Comparison of ENCODE assay signal across 9 cellular contexts in the genomic region with DNA sequence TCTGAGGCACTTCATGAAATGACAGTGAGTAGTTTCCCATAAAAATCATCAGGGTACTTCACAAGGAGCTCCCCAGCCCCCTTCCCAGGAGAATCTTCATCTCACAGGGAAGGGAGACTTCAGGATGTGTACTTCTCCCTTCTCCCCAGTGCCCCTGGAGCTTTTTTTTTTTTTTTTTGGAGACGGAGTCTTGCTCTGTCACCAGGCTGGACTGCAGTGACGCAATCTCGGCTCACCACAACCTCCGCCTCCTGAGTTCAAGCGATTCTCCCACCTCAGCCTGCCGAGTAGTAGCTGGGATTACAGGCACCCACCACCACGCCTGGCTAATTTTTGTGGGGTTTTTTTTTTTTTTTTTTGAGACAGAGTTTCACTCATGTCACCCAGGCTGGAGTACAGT. TPM values are rescaled to one million over a fixed set of nuclear protein-coding genes. Genes with fewer than 3 reads are reported as not detected.
DNase-seq lines count a peak whose midpoint lies in the region; ATAC-seq and TF ChIP-seq lines count a peak whose summit lies in the region.
"Had no signal": no experiment of that assay in that cellular context is flagged by ENCODE, and none has a peak within 500 bp of the region (broad histone marks: within the 10 kb centered on the region; RNA-seq: fewer than 3 reads in every experiment).

No MANE protein-coding gene starts in this region.

- H3K4me1 ChIP-seq in CD4-positive, CD25-positive, alpha-beta regulatory T cell (ENCODE audit: control insufficient read depth, insufficient read depth, low read length, poor library complexity, severe bottlenecking) = peaks cover 23% of the 10 kb centered on the region
- peaks cover 34% of the 10 kb centered on the region for H3K4me1 ChIP-seq in mammary epithelial cell (ENCODE audit: insufficient read depth, low read length)
- peaks cover 12 to 15% of the 10 kb centered on the region in 2 donors for H3K4me1 ChIP-seq in naive thymus-derived CD4-positive, alpha-beta T cell (ENCODE audit: control insufficient read depth in 2 of 2, insufficient read depth in 2 of 2, low read length in 2 of 2)

- TF ChIP-seq POLR2A in NB4 (IDR thresholded peaks at IDR 0.05; ENCODE audit: extremely low read depth, insufficient read length) = no peak

- dilution Hi-C loops in mammary epithelial cell (cut with HindIII; ENCODE audit: low sequenced_read_pairs) = no loop called here

- WGBS in mammary epithelial cell (ENCODE audit: low coverage, missing lambda C conversion rate) = no CpG with 5 or more reads among the region's 7 CpGs

- no peaks in the 10 kb centered on the region for H3K9me3 ChIP-seq in CD4-positive, CD25-positive, alpha-beta regulatory T cell (ENCODE audit: control insufficient read depth in 2 of 2, low read length in 2 of 2)
- H3K9me3 ChIP-seq in mammary epithelial cell (replicated peaks; ENCODE audit: insufficient read depth, low read length) = no peaks in the 10 kb centered on the region
- H3K9me3 ChIP-seq in naive thymus-derived CD4-positive, alpha-beta T cell (ENCODE audit: control insufficient read depth in 2 of 3, low read length in 3 of 3) = no peaks in the 10 kb centered on the region

- H3K36me3 ChIP-seq in CD4-positive, CD25-positive, alpha-beta regulatory T cell (ENCODE audit: control insufficient read depth, insufficient read depth, low read length) = no peaks in the 10 kb centered on the region
- no peaks in the 10 kb centered on the region for H3K36me3 ChIP-seq in mammary epithelial cell (ENCODE audit: insufficient read depth, low read length)
- no peaks in the 10 kb centered on the region for H3K36me3 ChIP-seq in naive thymus-derived CD4-positive, alpha-beta T cell (ENCODE audit: control insufficient read depth in 2 of 3, insufficient read depth in 3 of 3, low read length in 3 of 3)

- H3K27ac Mint-ChIP-seq in CD4-positive, CD25-positive, alpha-beta regulatory T cell = peak overlapping the region in 2 of 3 donors; percentile 26 to 89
- H3K27ac Mint-ChIP-seq in naive thymus-derived CD4-positive, alpha-beta T cell = peak overlapping the region in 6 of 9 donors; percentile 65 to 97 (median 94)

- peaks cover 8% of the 10 kb centered on the region for H3K36me3 Mint-ChIP-seq in CD4-positive, CD25-positive, alpha-beta regulatory T cell
- H3K36me3 Mint-ChIP-seq in naive thymus-derived CD4-positive, alpha-beta T cell = peaks cover 0 to 4% (median 3%) of the 10 kb centered on the region in 5 donors

- no peak overlapping the region for H3K9ac ChIP-seq in mammary epithelial cell (ENCODE audit: insufficient read depth, low read length)

- BruUV-seq in mammary epithelial cell (replicated peaks; lab: Mats Ljungman, UMichigan) = no TSS peak

- in situ Hi-C loops in mammary epithelial cell (cut with MboI; ENCODE audit: low sequenced_read_pairs in 2 of 2) = loop anchor here in 1 of 2 donors (25.0 kb wide), 1 partner anchor 143 kb away; no protein-coding TSS in a partner anchor

- no peak overlapping the region for H3K4me3 Mint-ChIP-seq in CD4-positive, CD25-positive, alpha-beta regulatory T cell
- H3K4me3 Mint-ChIP-seq in naive thymus-derived CD4-positive, alpha-beta T cell = no peak overlapping the region

- H3K79me2 ChIP-seq in mammary epithelial cell (ENCODE audit: insufficient read depth, low read length) = peaks cover 98% of the 10 kb centered on the region

- no peak overlapping the region for H3K27ac ChIP-seq in CD4-positive, CD25-positive, alpha-beta regulatory T cell (ENCODE audit: insufficient read depth, low read length, poor library complexity, severe bottlenecking)
- H3K27ac ChIP-seq in mammary epithelial cell (ENCODE audit: insufficient read depth, low read depth, low read length) = peak overlapping the region; percentile 47
- no peak overlapping the region for H3K27ac ChIP-seq in naive thymus-derived CD4-positive, alpha-beta T cell (ENCODE audit: low read depth, low read length)

- no peak for DNase-seq in CD4-positive, CD25-positive, alpha-beta regulatory T cell
- peak; percentile 88 for DNase-seq in NB4 (ENCODE audit: low read depth)
- DNase-seq in mammary epithelial cell = peak; percentile 76
- no peak for DNase-seq in naive thymus-derived CD4-positive, alpha-beta T cell
- no peak for DNase-seq in HEK293T (ENCODE audit: extremely low spot score)
- DNase-seq in NCI-H526 treated with DMSO at 0.1 percent for 48 hours (lab: John Stamatoyannopoulos, UW) = no peak
- DNase-seq: activated CD4-positive, alpha-beta T cell treated with anti-CD3 and anti-CD28 coated beads for 4 hours had no signal

- H3K9me3 Mint-ChIP-seq in CD4-positive, CD25-positive, alpha-beta regulatory T cell = no peaks in the 10 kb centered on the region
- H3K9me3 Mint-ChIP-seq in naive thymus-derived CD4-positive, alpha-beta T cell = no peaks in the 10 kb centered on the region

- TF ChIP-seq CTCF in NB4 (IDR thresholded peaks at IDR 0.05; ENCODE audit: low read depth, low read length) (no peak), mammary epithelial cell (conservative IDR thresholded peaks at IDR 0.05 in 1 of 2, IDR thresholded peaks at IDR 0.05 in 1 of 2; ENCODE audit: extremely low read depth in 1 of 2, insufficient read depth in 1 of 2, low read depth in 1 of 2, low read length in 2 of 2) (no peak)

- no peak overlapping the region for H2AFZ ChIP-seq in mammary epithelial cell (ENCODE audit: low read depth, low read length)

- no peaks in the 10 kb centered on the region for H4K20me1 ChIP-seq in mammary epithelial cell (ENCODE audit: insufficient read depth, low read length)

- CTCF ChIA-PET in mammary epithelial cell (lab: Charles Lee; ENCODE audit: low non-redundant PET) = interaction anchor here (0.6 to 1.4 kb wide), 2 partner anchors 8 to 10 kb away, joined by 4 to 7 read pairs; no protein-coding TSS in a partner anchor
- CTCF ChIA-PET in naive thymus-derived CD4-positive, alpha-beta T cell (lab: Charles Lee) = interaction anchor here (0.8 to 5.1 kb wide), 2 partner anchors 9 to 112 kb away, joined by 3 to 35 read pairs; a partner anchor contains a TSS
- CTCF ChIA-PET in HEK293T (lab: Yijun Ruan, JAX) = interaction anchor here (0.8 to 2.1 kb wide), 4 partner anchors 8 to 153 kb away, joined by 3 to 15 read pairs (median 5); no protein-coding TSS in a partner anchor

- no peak overlapping the region for H3K4me3 ChIP-seq in CD4-positive, CD25-positive, alpha-beta regulatory T cell (ENCODE audit: low read depth, low read length)
- H3K4me3 ChIP-seq in NB4 (ENCODE audit: low read depth, low read length) (no peak overlapping the region), mammary epithelial cell (replicated peaks in 1 of 3; ENCODE audit: insufficient read depth in 1 of 3, low read depth in 2 of 3, low read length in 3 of 3) (no peak overlapping the region)
- H3K4me3 ChIP-seq in naive thymus-derived CD4-positive, alpha-beta T cell (ENCODE audit: low read length) = no peak overlapping the region

- peak overlapping the region; percentile 61 for H3K4me2 ChIP-seq in mammary epithelial cell (ENCODE audit: insufficient read depth, low read depth, low read length)

- no peaks in the 10 kb centered on the region for H3K27me3 ChIP-seq in CD4-positive, CD25-positive, alpha-beta regulatory T cell (ENCODE audit: control insufficient read depth, insufficient read depth, low read length)
- H3K27me3 ChIP-seq in mammary epithelial cell (ENCODE audit: insufficient read depth, low read length) = no peaks in the 10 kb centered on the region
- H3K27me3 ChIP-seq in naive thymus-derived CD4-positive, alpha-beta T cell (ENCODE audit: control insufficient read depth in 2 of 2, insufficient read depth in 2 of 2, low read length in 2 of 2) = no peaks in the 10 kb centered on the region

- H3K4me1 Mint-ChIP-seq in CD4-positive, CD25-positive, alpha-beta regulatory T cell = peaks cover 0 to 60% (median 21%) of the 10 kb centered on the region in 4 donors
- peaks cover 15 to 63% (median 26%) of the 10 kb centered on the region in 7 donors for H3K4me1 Mint-ChIP-seq in naive thymus-derived CD4-positive, alpha-beta T cell

- intact Hi-C loops in mammary epithelial cell (cut with micrococcal nuclease) = no loop called here
- intact Hi-C loops in naive thymus-derived CD4-positive, alpha-beta T cell (cut with micrococcal nuclease) = no loop called here

- POLR2A ChIA-PET in naive thymus-derived CD4-positive, alpha-beta T cell (lab: Charles Lee) = interaction anchor here (1.0 to 1.2 kb wide), 2 partner anchors 9 to 80 kb away, joined by 3 to 7 read pairs; a partner anchor contains a TSS
- POLR2A ChIA-PET in HEK293T (lab: Yijun Ruan, JAX) = no interaction called here

- no peak for ATAC-seq in CD4-positive, CD25-positive, alpha-beta regulatory T cell (ENCODE audit: low read depth in 2 of 2)
- no peak for ATAC-seq in naive thymus-derived CD4-positive, alpha-beta T cell
- ATAC-seq in GM21423 (IDR thresholded peaks at IDR 0.05; ENCODE audit: unreplicated experiment) (no peak), HG03025 (IDR thresholded peaks at IDR 0.05; ENCODE audit: low FRiP score, unreplicated experiment) (no peak)

- H3K27me3 Mint-ChIP-seq in CD4-positive, CD25-positive, alpha-beta regulatory T cell = no peaks in the 10 kb centered on the region
- no peaks in the 10 kb centered on the region for H3K27me3 Mint-ChIP-seq in naive thymus-derived CD4-positive, alpha-beta T cell

TF ChIP-seq in HEK293T, 16 proteins besides CTCF, POLR2A, EP300 and RAD21 (continues in another document):
- TF ChIP-seq FOXM1 (IDR thresholded peaks at IDR 0.05; ENCODE audit: borderline replicate concordance) (no peak), BHLHE40 (IDR thresholded peaks at IDR 0.05; ENCODE audit: borderline replicate concordance) (no peak), SP1 (IDR thresholded peaks at IDR 0.05) (no peak), SUZ12 (IDR thresholded peaks at IDR 0.05) (no peak), TARDBP (IDR thresholded peaks at IDR 0.05) (no peak), ZNF384 (IDR thresholded peaks at IDR 0.05) (no peak), FOXK2 (IDR thresholded peaks at IDR 0.05) (no peak), CTBP1 (IDR thresholded peaks at IDR 0.05; ENCODE audit: borderline replicate concordance) (no peak), ARNT (IDR thresholded peaks at IDR 0.05) (no peak), L3MBTL2 (conservative IDR thresholded peaks at IDR 0.05) (no peak)

RNA-seq across cellular contexts. Expression of a gene that starts 10.4 kb away (rescaled TPM):
- total RNA-seq in CD4-positive, CD25-positive, alpha-beta regulatory T cell = 54.1 TPM
- 10 to 100 TPM; 19.5 to 24.5 (median 21.3) TPM for polyA plus RNA-seq in CD4-positive, CD25-positive, alpha-beta regulatory T cell
- total RNA-seq in mammary epithelial cell = 100 to 1,000 TPM in 1 of 2 donors, 10 to 100 TPM in 1; 38.8 to 104 TPM
- 80.2 TPM for polyA plus RNA-seq in mammary epithelial cell
- 163 TPM for polyA minus RNA-seq in mammary epithelial cell
- 10 to 100 TPM; 19.6 to 71.8 (median 27.4) TPM for total RNA-seq in naive thymus-derived CD4-positive, alpha-beta T cell
- polyA plus RNA-seq in naive thymus-derived CD4-positive, alpha-beta T cell = 10 to 100 TPM; 10.2 to 16.8 TPM

Comparison
In these comparisons a context has a peak if more than half of its experiments do, and no peak if none do; other contexts are left out.
1. DNase-seq: peak in NB4 (single experiment) and mammary epithelial cell (single experiment); none in CD4-positive, CD25-positive, alpha-beta regulatory T cell (0 of 3), naive thymus-derived CD4-positive, alpha-beta T cell (0 of 9), HEK293T (single experiment) and NCI-H526 treated with DMSO at 0.1 percent for 48 hours (single experiment).